In genomic region chr16:50434872-50435478, GRCh38 we compare ENCODE assay signal across 22 cellular contexts.
"Had no signal": no experiment of that assay in that cellular context is flagged by ENCODE, and none has a peak within 500 bp of the region (broad histone marks: within the 10 kb centered on the region; RNA-seq: fewer than 3 reads in every experiment).

No MANE protein-coding gene starts in this region.

- ATAC-seq: Panc1, Right ventricle myocardium inferior had no signal

- H3K4me3 ChIP-seq: breast epithelium had no signal

- H3K4me1 ChIP-seq: breast epithelium had no signal

- H3K9me3 ChIP-seq: SK-N-SH had no signal

- H3K36me3 ChIP-seq: breast epithelium had no signal

- H3K4me2 ChIP-seq: SK-N-SH had no signal

- H3K9ac ChIP-seq: SK-N-SH had no signal

- DNase-seq: activated CD4-positive, alpha-beta memory T cell treated with anti-CD3 and anti-CD28 coated beads for 36 hours; activated CD4-positive, alpha-beta T cell treated with anti-CD3 and anti-CD28 coated beads, Interleukin-2, amount 10 ng/mL, durations not matched to agents 7 days and 5 days; activated CD4-positive, CD25-positive, alpha-beta regulatory T cell; activated effector memory CD4-positive, alpha-beta T cell treated with Interleukin-2 at 50 U/mL for 16 hours; activated naive CD4-positive, alpha-beta T cell; activated T-cell treated with anti-CD3 and anti-CD28 coated beads, Interleukin-2, amount 50 U/mL, for 24 hours; aorta; KG1; NCI-H1048; NCI-H1930; NCI-H2171 treated with DMSO at 0.1 percent for 48 hours; NCI-H226; NCI-H526; NK-92 treated with Interleukin-12 subunit alpha and Interleukin-12 subunit beta, amount 100 ng/mL, for 24 hours; OCI-M1; RPMI8226; SK-N-SH; T-helper 1 cell had no signal

- H3K27ac ChIP-seq: breast epithelium, VCaP had no signal
